12 cellular contexts compared by ENCODE assay signal in genomic region chr6:64083261-64083660, GRCh38.
"Had no signal": no experiment of that assay in that cellular context is flagged by ENCODE, and none has a peak within 500 bp of the region (broad histone marks: within the 10 kb centered on the region; RNA-seq: fewer than 3 reads in every experiment).

No MANE protein-coding gene starts in this region.

- H3K4me3 Mint-ChIP-seq: activated CD4-positive, alpha-beta T cell treated with anti-CD3 and anti-CD28 coated beads for 36 hours; activated CD8-positive, alpha-beta T cell treated with anti-CD3 and anti-CD28 coated beads for 36 hours; activated naive CD4-positive, alpha-beta T cell treated with anti-CD3 and anti-CD28 coated beads, Interleukin-2, amount 50 U/mL, for 24 hours; activated T-cell treated with anti-CD3 and anti-CD28 coated beads, Interleukin-2, amount 50 U/mL, for 4 hours; immature natural killer cell; natural killer cell treated with Interleukin-12 subunit alpha and Interleukin-12 subunit beta and Interleukin-15 and Interleukin-18, amount 100 ng/mL, for 72 hours; stimulated activated effector memory CD8-positive, alpha-beta T cell treated with anti-CD3 and anti-CD28 coated beads, Interleukin-12 subunit alpha, Interleukin-12 subunit beta, amount 100 ng/mL, for 72 hours had no signal

- H3K4me3 ChIP-seq: adrenal gland had no signal

- H3K27ac ChIP-seq: adrenal gland, epithelial cell of prostate, WERI-Rb-1 had no signal

- H3K27me3 ChIP-seq: adrenal gland had no signal

- H3K36me3 ChIP-seq: adrenal gland, WERI-Rb-1 had no signal

- H3K4me1 Mint-ChIP-seq: activated CD4-positive, alpha-beta T cell treated with anti-CD3 and anti-CD28 coated beads for 36 hours; activated naive CD4-positive, alpha-beta T cell treated with anti-CD3 and anti-CD28 coated beads, Interleukin-2, amount 50 U/mL, for 24 hours; immature natural killer cell; stimulated activated effector memory CD8-positive, alpha-beta T cell treated with anti-CD3 and anti-CD28 coated beads, Interleukin-12 subunit alpha, Interleukin-12 subunit beta, amount 100 ng/mL, for 72 hours had no signal

- H3K4me1 ChIP-seq: adrenal gland had no signal

- H3K9me3 ChIP-seq: adrenal gland had no signal

- H3K27me3 Mint-ChIP-seq: activated CD4-positive, alpha-beta T cell treated with anti-CD3 and anti-CD28 coated beads for 36 hours; activated CD8-positive, alpha-beta T cell treated with anti-CD3 and anti-CD28 coated beads for 36 hours; activated naive CD4-positive, alpha-beta T cell treated with anti-CD3 and anti-CD28 coated beads, Interleukin-2, amount 50 U/mL, for 24 hours; natural killer cell treated with Interleukin-12 subunit alpha and Interleukin-12 subunit beta and Interleukin-15 and Interleukin-18, amount 100 ng/mL, for 72 hours had no signal

- DNase-seq: activated CD4-positive, alpha-beta T cell treated with anti-CD3 and anti-CD28 coated beads for 36 hours; activated CD8-positive, alpha-beta T cell treated with anti-CD3 and anti-CD28 coated beads for 36 hours; activated effector memory CD4-positive, alpha-beta T cell treated with Interleukin-2 at 50 U/mL for 16 hours; activated T-cell treated with anti-CD3 and anti-CD28 coated beads, Interleukin-2, amount 50 U/mL, for 4 hours; adrenal gland; immature natural killer cell; mesenchymal stem cell; WERI-Rb-1 had no signal

- H3K36me3 Mint-ChIP-seq: activated naive CD4-positive, alpha-beta T cell treated with anti-CD3 and anti-CD28 coated beads, Interleukin-2, amount 50 U/mL, for 24 hours; immature natural killer cell; stimulated activated effector memory CD8-positive, alpha-beta T cell treated with anti-CD3 and anti-CD28 coated beads, Interleukin-12 subunit alpha, Interleukin-12 subunit beta, amount 100 ng/mL, for 72 hours had no signal

- H3K27ac Mint-ChIP-seq: activated CD4-positive, alpha-beta T cell treated with anti-CD3 and anti-CD28 coated beads for 36 hours; activated CD8-positive, alpha-beta T cell treated with anti-CD3 and anti-CD28 coated beads for 36 hours; activated naive CD4-positive, alpha-beta T cell treated with anti-CD3 and anti-CD28 coated beads, Interleukin-2, amount 50 U/mL, for 24 hours; immature natural killer cell; natural killer cell treated with Interleukin-12 subunit alpha and Interleukin-12 subunit beta and Interleukin-15 and Interleukin-18, amount 100 ng/mL, for 72 hours; stimulated activated effector memory CD8-positive, alpha-beta T cell treated with anti-CD3 and anti-CD28 coated beads, Interleukin-12 subunit alpha, Interleukin-12 subunit beta, amount 100 ng/mL, for 72 hours had no signal

- ATAC-seq: activated CD4-positive, alpha-beta T cell treated with anti-CD3 and anti-CD28 coated beads for 36 hours; activated CD8-positive, alpha-beta T cell treated with anti-CD3 and anti-CD28 coated beads for 36 hours; activated T-cell treated with anti-CD3 and anti-CD28 coated beads, Interleukin-2, amount 50 U/mL, for 4 hours; natural killer cell treated with Interleukin-12 subunit alpha and Interleukin-12 subunit beta and Interleukin-15 and Interleukin-18, amount 100 ng/mL, for 72 hours; stimulated activated effector memory CD8-positive, alpha-beta T cell treated with anti-CD3 and anti-CD28 coated beads, Interleukin-12 subunit alpha, Interleukin-12 subunit beta, amount 100 ng/mL, for 72 hours had no signal
